Comparison of ENCODE assay signal across 21 cellular contexts in the genomic region with DNA sequence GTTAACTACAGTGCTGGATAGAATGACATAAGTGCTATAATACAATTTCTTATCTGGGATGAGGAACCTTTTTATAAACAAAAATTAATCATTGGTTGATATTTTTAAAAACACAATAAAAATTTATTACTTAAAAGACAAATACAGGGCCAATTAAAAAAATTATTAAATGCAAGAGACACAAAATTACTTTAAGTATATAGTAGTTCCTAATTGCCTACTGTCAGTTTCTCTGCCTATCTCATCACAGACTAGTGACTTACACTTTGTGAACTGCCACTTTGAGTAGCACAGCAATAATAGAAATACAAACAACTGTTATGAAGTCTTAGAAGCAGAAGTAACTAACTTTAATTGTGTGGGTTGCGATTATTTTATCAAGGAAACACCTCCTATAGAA. TPM values are rescaled to one million over a fixed set of nuclear protein-coding genes. Genes with fewer than 3 reads are reported as not detected.
DNase-seq lines count a peak whose midpoint lies in the region; ATAC-seq and TF ChIP-seq lines count a peak whose summit lies in the region.
"Had no signal": no experiment of that assay in that cellular context is flagged by ENCODE, and none has a peak within 500 bp of the region (broad histone marks: within the 10 kb centered on the region; RNA-seq: fewer than 3 reads in every experiment).

No MANE protein-coding gene starts in this region.

- 59% methylated on average over 1 of the region's 1 CpG for WGBS in hepatocyte (ENCODE audit: low lambda C conversion rate, missing lambda C conversion rate)
- 0 to 66% (median 26%) methylated on average over 1 of the region's 1 CpG for WGBS in stomach, 5 donors

- H3K9me3 Mint-ChIP-seq in activated T-cell treated with anti-CD3 and anti-CD28 coated beads, Interleukin-2, amount 50 U/mL, for 72 hours = no peaks in the 10 kb centered on the region
- H3K9me3 Mint-ChIP-seq: stimulated activated memory B cell treated with anti-CD40 and anti-IgM and Interleukin-4, amounts not matched to agents 10 μg/mL and 1 μg/mL and 100 μg/mL, for 72 hours; WTC11 had no signal

- DNase-seq in activated T-cell treated with anti-CD3 and anti-CD28 coated beads, Interleukin-2, amount 50 U/mL, for 72 hours = no peak
- no peak for DNase-seq in activated T-cell treated with anti-CD3 and anti-CD28 coated beads, Interleukin-2, amount 50 U/mL, for 48 hours
- DNase-seq in hepatocyte (ENCODE audit: low spot score) (no peak), stomach (no peak), mucosa of descending colon (no peak), NOMO-1 treated with dmso at 0.1 percent for 144 hours (lab: John Stamatoyannopoulos, UW; ENCODE audit: unreplicated experiment) (no peak)
- DNase-seq: activated naive CD4-positive, alpha-beta T cell treated with anti-CD3 and anti-CD28 coated beads, Interleukin-2, amount 50 U/mL, for 16 hours; effector memory CD4-positive, alpha-beta T cell; NCI-H1092; NCI-H2107; NCI-H526; posterior cingulate gyrus; spleen; uterus had no signal

- H3K4me3 Mint-ChIP-seq in activated T-cell treated with anti-CD3 and anti-CD28 coated beads, Interleukin-2, amount 50 U/mL, for 72 hours = peak overlapping the region; percentile 29 to 72
- H3K4me3 Mint-ChIP-seq: stimulated activated memory B cell treated with anti-CD40 and anti-IgM and Interleukin-4, amounts not matched to agents 10 μg/mL and 1 μg/mL and 100 μg/mL, for 72 hours; WTC11 had no signal

- H3K4me1 Mint-ChIP-seq in activated T-cell treated with anti-CD3 and anti-CD28 coated beads, Interleukin-2, amount 50 U/mL, for 72 hours (ENCODE audit: low read depth) = peaks cover 90% of the 10 kb centered on the region

- no peaks in the 10 kb centered on the region for H3K36me3 ChIP-seq in hepatocyte (replicated peaks; ENCODE audit: insufficient read depth, low read depth)
- H3K36me3 ChIP-seq in stomach = no peaks in the 10 kb centered on the region
- no peaks in the 10 kb centered on the region for H3K36me3 ChIP-seq in mucosa of descending colon (ENCODE audit: low read depth)
- H3K36me3 ChIP-seq: cardiac muscle cell, Peyer's patch, spleen, uterus had no signal

- no peaks in the 10 kb centered on the region for H3K9me3 ChIP-seq in hepatocyte (ENCODE audit: low read depth)
- no peaks in the 10 kb centered on the region for H3K9me3 ChIP-seq in stomach
- no peaks in the 10 kb centered on the region for H3K9me3 ChIP-seq in mucosa of descending colon
- H3K9me3 ChIP-seq: Peyer's patch, spleen, uterus had no signal

- no peaks in the 10 kb centered on the region for H3K9me2 ChIP-seq in hepatocyte (replicated peaks; ENCODE audit: insufficient read depth)

- H3K27ac ChIP-seq in VCaP (peak overlapping the region; percentile 46; the same call in 1 of the 2 replicates), hepatocyte (peak overlapping the region; percentile 46), stomach (peak overlapping the region in 3 of 5 donors; percentile 34 to 62 (median 59))
- H3K27ac ChIP-seq: cardiac muscle cell, KMS-11 had no signal

- H3K79me2 ChIP-seq in hepatocyte = peaks cover 96% of the 10 kb centered on the region

- no peak for TF ChIP-seq EP300 in stomach (IDR thresholded peaks at IDR 0.05)

- H3K27me3 Mint-ChIP-seq in activated T-cell treated with anti-CD3 and anti-CD28 coated beads, Interleukin-2, amount 50 U/mL, for 72 hours (ENCODE audit: low read depth) = no peaks in the 10 kb centered on the region
- H3K27me3 Mint-ChIP-seq: stimulated activated memory B cell treated with anti-CD40 and anti-IgM and Interleukin-4, amounts not matched to agents 10 μg/mL and 1 μg/mL and 100 μg/mL, for 72 hours had no signal

- H3K4me3 ChIP-seq in hepatocyte (no peak overlapping the region), stomach (no peak overlapping the region), mucosa of descending colon (no peak overlapping the region)
- H3K4me3 ChIP-seq: cardiac muscle cell, Peyer's patch, spleen, uterus had no signal

- H3K4me1 ChIP-seq in hepatocyte (ENCODE audit: insufficient read depth) (peaks cover 16% of the 10 kb centered on the region), stomach (peaks cover 35 to 95% (median 70%) of the 10 kb centered on the region in 4 donors), mucosa of descending colon (ENCODE audit: low read depth) (peaks cover 26% of the 10 kb centered on the region)
- H3K4me1 ChIP-seq: uterus had no signal

- H4K20me1 ChIP-seq in hepatocyte (ENCODE audit: insufficient read depth, poor library complexity, severe bottlenecking) = peaks cover 44% of the 10 kb centered on the region

- no peak for TF ChIP-seq POLR2A in stomach (IDR thresholded peaks at IDR 0.05)

- TF ChIP-seq CTCF in VCaP (conservative IDR thresholded peaks at IDR 0.05) (no peak), hepatocyte (IDR thresholded peaks at IDR 0.05; ENCODE audit: poor library complexity) (no peak), stomach (IDR thresholded peaks at IDR 0.05) (no peak), mucosa of descending colon (IDR thresholded peaks at IDR 0.05) (no peak)

- H3K27ac Mint-ChIP-seq in activated T-cell treated with anti-CD3 and anti-CD28 coated beads, Interleukin-2, amount 50 U/mL, for 72 hours = peak overlapping the region; percentile 89
- H3K27ac Mint-ChIP-seq: WTC11 had no signal

- peaks cover 1 to 4% of the 10 kb centered on the region in 2 donors for H3K36me3 Mint-ChIP-seq in activated T-cell treated with anti-CD3 and anti-CD28 coated beads, Interleukin-2, amount 50 U/mL, for 72 hours (ENCODE audit: insufficient read depth in 2 of 2)
- H3K36me3 Mint-ChIP-seq: WTC11 had no signal

- no peak overlapping the region for H2AFZ ChIP-seq in hepatocyte

- intact Hi-C loops in stomach (cut with DNase I; ENCODE audit: low total_unique reads) (no loop called here), mucosa of descending colon (cut with DNase I, micrococcal nuclease) (no loop called here)

- H3K27me3 ChIP-seq in hepatocyte (no peaks in the 10 kb centered on the region), stomach (no peaks in the 10 kb centered on the region)
- H3K27me3 ChIP-seq: cardiac muscle cell, Peyer's patch, spleen, uterus had no signal

- ATAC-seq in activated T-cell treated with anti-CD3 and anti-CD28 coated beads, Interleukin-2, amount 50 U/mL, for 72 hours (replicated peaks in 1 of 2) = no peak
- ATAC-seq in HG03354 (IDR thresholded peaks at IDR 0.05; ENCODE audit: poor library complexity, severe bottlenecking, unreplicated experiment) (no peak), mucosa of descending colon (no peak)
- ATAC-seq: stimulated activated memory B cell treated with anti-CD40 and anti-IgM and Interleukin-4, amounts not matched to agents 10 μg/mL and 1 μg/mL and 100 μg/mL, for 72 hours; WTC11 had no signal

- H3K4me2 ChIP-seq in hepatocyte = no peak overlapping the region
- H3K4me2 ChIP-seq: KMS-11 had no signal

RNA-seq across cellular contexts. Expression of a gene that starts 8.4 kb away (rescaled TPM):
- total RNA-seq in activated T-cell treated with anti-CD3 and anti-CD28 coated beads, Interleukin-2, amount 50 U/mL, for 72 hours = 100 to 1,000 TPM; 121 to 125 TPM
- 122 and 129 TPM in 2 replicates for total RNA-seq in hepatocyte
- 75.2 and 83.2 TPM in 2 replicates for polyA plus RNA-seq in hepatocyte
- total RNA-seq in stomach = 100 to 1,000 TPM in 4 of 5 donors, 10 to 100 TPM in 1; 78.8 to 191 (median 155) TPM
- 10 to 100 TPM; 46.0 to 98.5 (median 52.3) TPM for polyA plus RNA-seq in stomach
- total RNA-seq in mucosa of descending colon = 100 to 1,000 TPM; 101 to 224 (median 106) TPM
